1 cellular context compared by ENCODE assay signal in the genomic region with DNA sequence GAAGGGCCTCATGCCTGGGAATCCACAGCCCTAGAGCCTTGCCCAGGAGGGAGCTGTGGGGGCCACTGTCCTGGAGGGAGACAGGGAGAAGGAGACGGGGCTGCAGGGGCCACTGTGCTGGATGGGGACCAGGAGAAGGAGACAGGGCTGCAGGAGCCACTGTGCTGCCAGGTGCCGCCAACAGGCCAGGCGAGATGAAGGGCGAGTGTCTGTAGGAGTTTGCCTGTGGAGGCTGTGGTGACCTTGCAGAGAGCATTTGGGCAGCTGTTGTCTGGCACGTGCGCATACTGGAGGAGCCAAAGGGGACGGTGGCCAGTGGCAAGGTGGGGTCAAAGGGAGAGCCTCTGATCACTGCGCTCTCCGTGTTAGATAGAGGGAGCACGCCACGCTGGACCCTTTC.
TF ChIP-seq lines count a peak whose summit lies in the region.

No MANE protein-coding gene starts in this region.

TF ChIP-seq in HepG2, 621 proteins besides CTCF, POLR2A, EP300 and RAD21:
- no peak for TF ChIP-seq ZNF75D (CRISPR knock-in tag; IDR thresholded peaks at IDR 0.05; ENCODE audit: borderline replicate concordance)
- no peak for TF ChIP-seq MAFF (IDR thresholded peaks at IDR 0.05; ENCODE audit: low read depth, low read length)
- no peak for TF ChIP-seq SALL2 (CRISPR knock-in tag; IDR thresholded peaks at IDR 0.05)
- no peak for TF ChIP-seq ZNF496 (CRISPR knock-in tag; IDR thresholded peaks at IDR 0.05; ENCODE audit: insufficient replicate concordance)
- no peak for TF ChIP-seq ARNT (IDR thresholded peaks at IDR 0.05)
- TF ChIP-seq HDAC1 (CRISPR knock-in tag; IDR thresholded peaks at IDR 0.05): no peak
- no peak for TF ChIP-seq DR1 (CRISPR knock-in tag; IDR thresholded peaks at IDR 0.05)
- no peak for TF ChIP-seq ZNF775 (CRISPR knock-in tag; IDR thresholded peaks at IDR 0.05; ENCODE audit: borderline replicate concordance)
